ENCODE assay signal across 22 cellular contexts in genomic region chr2:94980406-94980805, GRCh38. TPM values are rescaled to one million over a fixed set of nuclear protein-coding genes. Genes with fewer than 3 reads are reported as not detected.
A peak's percentile ranks its signal among the peaks of the same experiment; 100 is the strongest.
DNase-seq lines count a peak whose midpoint lies in the region; ATAC-seq, FAIRE-seq and TF ChIP-seq lines count a peak whose summit lies in the region.
"Had no signal": no experiment of that assay in that cellular context is flagged by ENCODE, and none has a peak within 500 bp of the region (broad histone marks: within the 10 kb centered on the region; RNA-seq: fewer than 3 reads in every experiment).

No MANE protein-coding gene starts in this region.

- H3K4me2 ChIP-seq in HepG2 (ENCODE audit: low read depth, low read length): no peak overlapping the region
- H3K4me2 ChIP-seq: GM23338 had no signal

- H3K27ac ChIP-seq in HepG2 (ENCODE audit: extremely low read length, insufficient read depth, low read length): no peak overlapping the region
- no peak overlapping the region for H3K27ac ChIP-seq in right lobe of liver
- no peak overlapping the region for H3K27ac ChIP-seq in esophagus muscularis mucosa (replicated peaks in 1 of 4)
- H3K27ac ChIP-seq in upper lobe of right lung: no peak overlapping the region

- POLR2A ChIA-PET in HepG2 (lab: Yijun Ruan, JAX): no interaction called here

- H3K27me3 ChIP-seq in HepG2 (ENCODE audit: control insufficient read depth in 1 of 2, insufficient read depth in 2 of 2, low read length in 2 of 2): peaks cover 6 to 42% of the 10 kb centered on the region in 2 experiments; a peak in 4 of 5 replicates
- H3K27me3 ChIP-seq in right lobe of liver: no peaks in the 10 kb centered on the region
- H3K27me3 ChIP-seq in esophagus muscularis mucosa: peaks cover 0 to 54% (median 0%) of the 10 kb centered on the region in 4 donors
- H3K27me3 ChIP-seq in upper lobe of right lung: peaks cover 17% of the 10 kb centered on the region

- H3K4me3 ChIP-seq in HepG2 (replicated peaks in 1 of 3; ENCODE audit: insufficient read depth in 1 of 3, low read depth in 2 of 3, low read length in 3 of 3): no peak overlapping the region
- H3K4me3 ChIP-seq in right lobe of liver: no peak overlapping the region
- H3K4me3 ChIP-seq in esophagus muscularis mucosa: no peak overlapping the region
- H3K4me3 ChIP-seq in upper lobe of right lung: no peak overlapping the region
- H3K4me3 ChIP-seq: GM23338 had no signal

- BruUV-seq in HepG2 (replicated peaks; lab: Mats Ljungman, UMichigan): no TSS peak

- no peak for DNase-seq in HepG2 (ENCODE audit: low spot score)
- no peak for DNase-seq in right lobe of liver
- DNase-seq in esophagus muscularis mucosa (ENCODE audit: extremely low spot score): peak; percentile 81
- peak; percentile 57 for DNase-seq in upper lobe of right lung
- DNase-seq: C1 segment of cervical spinal cord; Caco-2; CD4-positive, CD25-positive, alpha-beta regulatory T cell; DMS153; DND-41; H9 had no signal

- H4K20me1 ChIP-seq in HepG2 (ENCODE audit: insufficient read depth, low read length): no peaks in the 10 kb centered on the region; the same call in 1 of the 2 replicates

- no peaks in the 10 kb centered on the region for H3K36me3 ChIP-seq in HepG2 (replicated peaks in 1 of 2; ENCODE audit: control insufficient read depth in 1 of 2, insufficient read depth in 2 of 2, low read length in 2 of 2)
- H3K36me3 ChIP-seq in right lobe of liver: no peaks in the 10 kb centered on the region
- H3K36me3 ChIP-seq in esophagus muscularis mucosa: no peaks in the 10 kb centered on the region
- no peaks in the 10 kb centered on the region for H3K36me3 ChIP-seq in upper lobe of right lung

- no peak for TF ChIP-seq RAD21 in HepG2 (CRISPR knock-in tag; IDR thresholded peaks at IDR 0.05)

- TF ChIP-seq POLR2A in HepG2 (IDR thresholded peaks at IDR 0.05; ENCODE audit: insufficient read depth in 1 of 2, low read depth in 2 of 2, low read length in 2 of 2): no peak
- no peak for TF ChIP-seq POLR2A in right lobe of liver (IDR thresholded peaks at IDR 0.05)
- no peak for TF ChIP-seq POLR2A in esophagus muscularis mucosa (IDR thresholded peaks at IDR 0.05; ENCODE audit: low read depth)

- H2AFZ ChIP-seq in HepG2 (ENCODE audit: low read length): no peak overlapping the region
- H2AFZ ChIP-seq: GM23338 had no signal

- TF ChIP-seq CTCF in HepG2 (CRISPR knock-in tag; IDR thresholded peaks at IDR 0.05) (no peak), right lobe of liver (IDR thresholded peaks at IDR 0.05) (no peak), esophagus muscularis mucosa (IDR thresholded peaks at IDR 0.05) (no peak), upper lobe of right lung (IDR thresholded peaks at IDR 0.05) (no peak)

- H3K9me3 ChIP-seq in HepG2 (ENCODE audit: low read length) (no peaks in the 10 kb centered on the region), right lobe of liver (no peaks in the 10 kb centered on the region), esophagus muscularis mucosa (no peaks in the 10 kb centered on the region), upper lobe of right lung (no peaks in the 10 kb centered on the region)
- H3K9me3 ChIP-seq: Caco-2 had no signal

- H3K9ac ChIP-seq in HepG2 (ENCODE audit: insufficient read depth, low read depth, low read length): no peak overlapping the region

- in situ Hi-C loops in HepG2 (cut with HindIII; ENCODE audit: extremely low pct_ligation_motif_present, low pct_unique_long_range_greater_than_20kb): no loop called here

- H3K79me2 ChIP-seq in HepG2 (ENCODE audit: insufficient read depth, low read length): no peaks in the 10 kb centered on the region

- ATAC-seq in HepG2 (peak; percentile 28), right lobe of liver (no peak), upper lobe of right lung (no peak), HG02678 (IDR thresholded peaks at IDR 0.05; ENCODE audit: unreplicated experiment) (no peak), GM21825 (IDR thresholded peaks at IDR 0.05; ENCODE audit: unreplicated experiment) (no peak)
- ATAC-seq: CD8-positive, alpha-beta T cell; GM23338; HCT116 had no signal

- CTCF ChIA-PET in HepG2 (lab: Yijun Ruan, JAX; ENCODE audit: low intra/inter-chr PET ratio, low total read pairs): no interaction called here

- H3K4me1 ChIP-seq in HepG2 (ENCODE audit: insufficient read depth, low read length) (no peaks in the 10 kb centered on the region), right lobe of liver (no peaks in the 10 kb centered on the region), esophagus muscularis mucosa (no peaks in the 10 kb centered on the region), upper lobe of right lung (no peaks in the 10 kb centered on the region)
- H3K4me1 ChIP-seq: Caco-2 had no signal

- FAIRE-seq in HepG2 (lab: Jason Lieb, UNC): no peak
- FAIRE-seq: G401.6, GM12892, GM19239 had no signal

- 47% methylated on average over 8 of the region's 15 CpGs for WGBS in HepG2 (ENCODE audit: low lambda C conversion rate)
- WGBS in right lobe of liver (ENCODE audit: insufficient coverage, low coverage, low lambda C conversion rate, missing lambda C conversion rate): 64% methylated on average over 4 of the region's 15 CpGs
- WGBS in esophagus muscularis mucosa: 79% methylated on average over 15 of the region's 15 CpGs

- intact Hi-C loops in HepG2 (cut with micrococcal nuclease; ENCODE audit: unreplicated experiment) (no loop called here), right lobe of liver (cut with DNase I) (no loop called here), esophagus muscularis mucosa (cut with DNase I) (no loop called here), upper lobe of right lung (cut with DNase I) (no loop called here)

- TF ChIP-seq EP300 in HepG2 (IDR thresholded peaks at IDR 0.05; ENCODE audit: low read depth in 2 of 2, low read length in 2 of 2): no peak
- no peak for TF ChIP-seq EP300 in HepG2 (CRISPR knock-in tag; IDR thresholded peaks at IDR 0.05; ENCODE audit: borderline replicate concordance)
- no peak for TF ChIP-seq EP300 in esophagus muscularis mucosa (IDR thresholded peaks at IDR 0.05)

TF ChIP-seq in HepG2, 621 proteins besides CTCF, POLR2A, EP300 and RAD21:
- TF ChIP-seq ATF4 (CRISPR knock-in tag; IDR thresholded peaks at IDR 0.05) (no peak), ZNF550 (CRISPR knock-in tag; IDR thresholded peaks at IDR 0.05; ENCODE audit: borderline replicate concordance) (no peak), ZNF30 (CRISPR knock-in tag; IDR thresholded peaks at IDR 0.05) (no peak), ZEB1 (IDR thresholded peaks at IDR 0.05; ENCODE audit: insufficient replicate concordance, low read depth) (no peak), MAFF (IDR thresholded peaks at IDR 0.05; ENCODE audit: low read depth, low read length) (no peak), ZNF383 (CRISPR knock-in tag; IDR thresholded peaks at IDR 0.05; ENCODE audit: borderline replicate concordance) (no peak), ZBTB7A (CRISPR knock-in tag; IDR thresholded peaks at IDR 0.05) (no peak), TAF15 (IDR thresholded peaks at IDR 0.05; ENCODE audit: low read depth, low read length, poor library complexity, severe bottlenecking) (no peak), SMARCC2 (IDR thresholded peaks at IDR 0.05) (no peak), TFAP4 (IDR thresholded peaks at IDR 0.05; ENCODE audit: borderline replicate concordance, low read depth) (no peak), CEBPB (IDR thresholded peaks at IDR 0.05; ENCODE audit: borderline replicate concordance, low read depth, low read length) (no peak), NFIC (IDR thresholded peaks at IDR 0.05; ENCODE audit: low read length) (no peak), SRSF1 (optimal IDR thresholded peaks at IDR 0.05; ENCODE audit: low read depth, low read length) (no peak)

RNA-seq across cellular contexts. Expression of gene MAL, which starts 45.1 kb away (rescaled TPM):
- total RNA-seq in HepG2 (2016; rRNA removed; fragmentation: Illumina TruSeq; extraction: Trizol) (not detected in 2 replicates), right lobe of liver (under 1 TPM in 1 of 6 experiments, not detected in 5; 0.24 TPM), esophagus muscularis mucosa (10 to 100 TPM; 23.3 to 46.2 (median 36.6) TPM), upper lobe of right lung (21.2 TPM)
- total RNA-seq in HepG2 (2016; cell fraction: cytosol; rRNA removed; fragmentation: Illumina TruSeq; extraction: Trizol; ENCODE audit: low read depth): not detected in 2 replicates
- not detected in 2 replicates for total RNA-seq in HepG2 (2016; cell fraction: insoluble cytoplasmic fraction; rRNA removed; fragmentation: Illumina TruSeq; extraction: Trizol)
- total RNA-seq in HepG2 (2016; cell fraction: membrane; rRNA removed; fragmentation: Illumina TruSeq; extraction: Trizol): not detected in 2 replicates
- not detected in 2 replicates for total RNA-seq in HepG2 (2016; cell fraction: nucleus; rRNA removed; fragmentation: Illumina TruSeq; extraction: Trizol)
- not detected in 2 replicates for polyA plus RNA-seq in HepG2 (2011; rRNA removed)
- not detected in 2 replicates for polyA plus RNA-seq in HepG2 (2011; cell fraction: cytosol; rRNA removed)
- polyA plus RNA-seq in HepG2 (2011; cell fraction: nucleus; rRNA removed): not detected in 2 replicates
- polyA plus RNA-seq in HepG2 (2012): not detected in 2 replicates
- polyA plus RNA-seq in HepG2 (2016; cell fraction: cytosol; fragmentation: Illumina TruSeq; extraction: Trizol; ENCODE audit: low read depth): not detected in 2 replicates
- not detected in 2 replicates for polyA plus RNA-seq in HepG2 (2016; cell fraction: insoluble cytoplasmic fraction; fragmentation: Illumina TruSeq; extraction: Trizol; ENCODE audit: low read depth)
- not detected in 2 replicates for polyA plus RNA-seq in HepG2 (2016; cell fraction: membrane; fragmentation: Illumina TruSeq; extraction: Trizol; ENCODE audit: low read depth)
- not detected in 2 replicates for polyA plus RNA-seq in HepG2 (2016; cell fraction: nucleus; fragmentation: Illumina TruSeq; extraction: Trizol; ENCODE audit: insufficient read depth, low read depth)
- polyA minus RNA-seq in HepG2 (2011; rRNA and poly(A)+ RNA removed; ENCODE audit: low replicate concordance): not detected in 2 replicates
- not detected in 2 replicates for polyA minus RNA-seq in HepG2 (2011; cell fraction: cytosol; rRNA and poly(A)+ RNA removed)
- not detected in 2 replicates for polyA minus RNA-seq in HepG2 (2011; cell fraction: nucleus; rRNA and poly(A)+ RNA removed)
- total RNA-seq: A172, A673, Caco-2, H4, H9 had no signal
- polyA plus RNA-seq: BJ had no signal

Comparison
In these comparisons a context has a peak if more than half of its experiments do, and no peak if none do; other contexts are left out.
1. DNase-seq: peak in esophagus muscularis mucosa (single experiment) and upper lobe of right lung (single experiment); none in HepG2 (single experiment) and right lobe of liver (0 of 3).
2. RNA of gene MAL, which starts 45.1 kb away (total RNA-seq): 23.3 to 46.2 TPM in esophagus muscularis mucosa and 21.2 TPM in upper lobe of right lung (single experiment); 0.24 TPM in right lobe of liver and not detected in HepG2; every median in the first group is over 10 times any median in the second.